ENCODE assay signal across 9 cellular contexts in genomic region chr10:104332243-104333036, GRCh38. TPM values are rescaled to one million over a fixed set of nuclear protein-coding genes. Genes with fewer than 3 reads are reported as not detected.
DNase-seq lines count a peak whose midpoint lies in the region; ATAC-seq and TF ChIP-seq lines count a peak whose summit lies in the region.
"Had no signal": no experiment of that assay in that cellular context is flagged by ENCODE, and none has a peak within 500 bp of the region (broad histone marks: within the 10 kb centered on the region; RNA-seq: fewer than 3 reads in every experiment).

No MANE protein-coding gene starts in this region.

- peak overlapping the region; percentile 73 for H3K27ac ChIP-seq in CD4-positive, alpha-beta T cell (ENCODE audit: low read depth, low read length)
- peak overlapping the region; percentile 95 for H3K27ac ChIP-seq in trophoblast cell (ENCODE audit: low read depth, low read length)

- ATAC-seq in CD4-positive, alpha-beta T cell (ENCODE audit: poor library complexity) = no peak
- no peak for ATAC-seq in activated CD8-positive, alpha-beta T cell treated with anti-CD3 and anti-CD28 coated beads, Interleukin-2, amount 10 ng/mL, durations not matched to agents 7 days and 5 days
- ATAC-seq in GM21447 (IDR thresholded peaks at IDR 0.05; ENCODE audit: unreplicated experiment) (no peak), HG02981 (IDR thresholded peaks at IDR 0.05; ENCODE audit: unreplicated experiment) (no peak)

- peak overlapping the region; percentile 88 for H3K27ac Mint-ChIP-seq in CD4-positive, alpha-beta T cell
- H3K27ac Mint-ChIP-seq in activated CD8-positive, alpha-beta T cell treated with anti-CD3 and anti-CD28 coated beads, Interleukin-2, amount 10 ng/mL, durations not matched to agents 7 days and 5 days = peak overlapping the region; percentile 86
- peak overlapping the region; percentile 85 for H3K27ac Mint-ChIP-seq in glutamatergic neuron (ENCODE audit: unreplicated experiment)

- no peaks in the 10 kb centered on the region for H3K9me3 ChIP-seq in CD4-positive, alpha-beta T cell (ENCODE audit: control insufficient read depth, low read length)
- no peaks in the 10 kb centered on the region for H3K9me3 ChIP-seq in trophoblast cell (ENCODE audit: insufficient read depth, low read depth, low read length)

- H3K79me1 ChIP-seq in trophoblast cell (ENCODE audit: low read length) = peaks cover 38% of the 10 kb centered on the region

- H2BK120ac ChIP-seq in trophoblast cell (ENCODE audit: insufficient read depth, low read length, poor library complexity) = no peak overlapping the region

- H2AFZ ChIP-seq in trophoblast cell (ENCODE audit: insufficient read depth, low read length, poor library complexity) = no peak overlapping the region

- H3K27me3 ChIP-seq in CD4-positive, alpha-beta T cell (ENCODE audit: control insufficient read depth, insufficient read depth, low read length) = no peaks in the 10 kb centered on the region
- H3K27me3 ChIP-seq in trophoblast cell (ENCODE audit: insufficient read depth, low read length) = no peaks in the 10 kb centered on the region

- POLR2A ChIA-PET in CD4-positive, alpha-beta T cell (lab: Charles Lee) = interaction anchor here (0.9 kb wide), 1 partner anchor 26 kb away, joined by 4 read pairs; no protein-coding TSS in a partner anchor
- POLR2A ChIA-PET in activated CD8-positive, alpha-beta T cell treated with anti-CD3 and anti-CD28 coated beads, Interleukin-2, amount 10 ng/mL, durations not matched to agents 7 days and 5 days (lab: Charles Lee) = no interaction called here

- H3K4me1 ChIP-seq in trophoblast cell (ENCODE audit: control insufficient read depth in 1 of 2, insufficient read depth in 2 of 2, low read length in 2 of 2) = peaks cover 65 to 66% of the 10 kb centered on the region in 2 experiments

- no peak for TF ChIP-seq CTCF in CD4-positive, alpha-beta T cell (IDR thresholded peaks at IDR 0.05)
- no peak for TF ChIP-seq CTCF in glutamatergic neuron (IDR thresholded peaks at IDR 0.05; ENCODE audit: partially characterized antibody, unreplicated experiment)

- H3K36me3 Mint-ChIP-seq in CD4-positive, alpha-beta T cell (ENCODE audit: low read depth) = peaks cover 48% of the 10 kb centered on the region
- peaks cover 39% of the 10 kb centered on the region for H3K36me3 Mint-ChIP-seq in activated CD8-positive, alpha-beta T cell treated with anti-CD3 and anti-CD28 coated beads, Interleukin-2, amount 10 ng/mL, durations not matched to agents 7 days and 5 days (ENCODE audit: low read depth)
- no peaks in the 10 kb centered on the region for H3K36me3 Mint-ChIP-seq in glutamatergic neuron (ENCODE audit: unreplicated experiment)

- no peak overlapping the region for H2BK5ac ChIP-seq in trophoblast cell (ENCODE audit: low read depth, low read length, poor library complexity)

- no peak overlapping the region for H3K18ac ChIP-seq in trophoblast cell (ENCODE audit: low read length)

- CTCF ChIA-PET in CD4-positive, alpha-beta T cell (lab: Charles Lee) = no interaction called here
- CTCF ChIA-PET in activated CD8-positive, alpha-beta T cell treated with anti-CD3 and anti-CD28 coated beads, Interleukin-2, amount 10 ng/mL, durations not matched to agents 7 days and 5 days (lab: Charles Lee) = interaction anchor here (1.1 to 6.5 kb wide), 5 partner anchors 19 to 58 kb away, joined by 3 to 53 read pairs (median 30); partner anchors contain the start of gene CFAP58

- no peaks in the 10 kb centered on the region for H3K27me3 Mint-ChIP-seq in CD4-positive, alpha-beta T cell
- no peaks in the 10 kb centered on the region for H3K27me3 Mint-ChIP-seq in activated CD8-positive, alpha-beta T cell treated with anti-CD3 and anti-CD28 coated beads, Interleukin-2, amount 10 ng/mL, durations not matched to agents 7 days and 5 days (ENCODE audit: low read depth)
- peaks cover 10% of the 10 kb centered on the region for H3K27me3 Mint-ChIP-seq in glutamatergic neuron (ENCODE audit: unreplicated experiment)

- peaks cover 0 to 2% of the 10 kb centered on the region in 2 experiments for H3K36me3 ChIP-seq in trophoblast cell (ENCODE audit: control insufficient read depth in 1 of 2, insufficient read depth in 2 of 2, low read length in 2 of 2)

- H3K4me1 Mint-ChIP-seq in CD4-positive, alpha-beta T cell (ENCODE audit: low read depth) = peaks cover 95% of the 10 kb centered on the region
- peaks cover 89% of the 10 kb centered on the region for H3K4me1 Mint-ChIP-seq in activated CD8-positive, alpha-beta T cell treated with anti-CD3 and anti-CD28 coated beads, Interleukin-2, amount 10 ng/mL, durations not matched to agents 7 days and 5 days (ENCODE audit: low read depth)
- peaks cover 71% of the 10 kb centered on the region for H3K4me1 Mint-ChIP-seq in glutamatergic neuron (ENCODE audit: low read depth, unreplicated experiment)

- H3K4me3 ChIP-seq in trophoblast cell (ENCODE audit: low read depth, low read length) = no peak overlapping the region

- peak overlapping the region; percentile 29 for H2BK12ac ChIP-seq in trophoblast cell (ENCODE audit: low read length)

- H3K4ac ChIP-seq in trophoblast cell (ENCODE audit: low read depth, low read length) = no peak overlapping the region

- H3K14ac ChIP-seq in trophoblast cell (ENCODE audit: low read length) = no peak overlapping the region

- H3K4me3 Mint-ChIP-seq in CD4-positive, alpha-beta T cell = peak overlapping the region; percentile 46
- peak overlapping the region; percentile 49 for H3K4me3 Mint-ChIP-seq in activated CD8-positive, alpha-beta T cell treated with anti-CD3 and anti-CD28 coated beads, Interleukin-2, amount 10 ng/mL, durations not matched to agents 7 days and 5 days
- peak overlapping the region; percentile 61 for H3K4me3 Mint-ChIP-seq in glutamatergic neuron (ENCODE audit: unreplicated experiment)

- no peak for DNase-seq in CD4-positive, alpha-beta T cell
- no peak for DNase-seq in activated CD8-positive, alpha-beta T cell treated with anti-CD3 and anti-CD28 coated beads, Interleukin-2, amount 10 ng/mL, durations not matched to agents 7 days and 5 days
- DNase-seq in glutamatergic neuron = no peak
- DNase-seq in trophoblast cell = peak in 1 of 2 donors; percentile 46
- no peak for DNase-seq in NCI-H1105 treated with DMSO at 0.1 percent for 48 hours (lab: John Stamatoyannopoulos, UW)
- DNase-seq in NCI-H1105 (lab: John Stamatoyannopoulos, UW) = no peak
- DNase-seq: NCI-H187 treated with DMSO at 0.1 percent for 48 hours had no signal

- H3K9ac ChIP-seq in trophoblast cell (ENCODE audit: low read length) = no peak overlapping the region

- no CpG with 5 or more reads among the region's 11 CpGs for WGBS in trophoblast cell (ENCODE audit: extremely low coverage, insufficient coverage, insufficient read length)

- no peak overlapping the region for H3K4me2 ChIP-seq in trophoblast cell (ENCODE audit: low read length)

- no peak overlapping the region for H4K91ac ChIP-seq in trophoblast cell (ENCODE audit: low read depth, low read length)

- no peak overlapping the region for H3K23ac ChIP-seq in trophoblast cell (ENCODE audit: low read length)

- intact Hi-C loops in CD4-positive, alpha-beta T cell (cut with DNase I, micrococcal nuclease) = no loop called here

- no peak overlapping the region for H4K8ac ChIP-seq in trophoblast cell (ENCODE audit: low read depth, low read length)

- peaks cover 34% of the 10 kb centered on the region for H3K79me2 ChIP-seq in trophoblast cell (ENCODE audit: control insufficient read depth, insufficient read depth, low read length, poor library complexity)

- H3K9me3 Mint-ChIP-seq in CD4-positive, alpha-beta T cell = no peaks in the 10 kb centered on the region
- no peaks in the 10 kb centered on the region for H3K9me3 Mint-ChIP-seq in activated CD8-positive, alpha-beta T cell treated with anti-CD3 and anti-CD28 coated beads, Interleukin-2, amount 10 ng/mL, durations not matched to agents 7 days and 5 days (ENCODE audit: insufficient read depth)
- peaks cover 20% of the 10 kb centered on the region for H3K9me3 Mint-ChIP-seq in glutamatergic neuron (ENCODE audit: unreplicated experiment)

- H2AK5ac ChIP-seq in trophoblast cell (ENCODE audit: low read length) = peak overlapping the region; percentile 45

- H4K12ac ChIP-seq in trophoblast cell (ENCODE audit: low read depth, low read length) = no peak overlapping the region

RNA-seq across cellular contexts. Expression of gene ITPRIP, which starts 5.8 kb away (rescaled TPM):
- 100 to 1,000 TPM; 127 to 133 TPM for total RNA-seq in CD4-positive, alpha-beta T cell
- total RNA-seq in activated CD8-positive, alpha-beta T cell treated with anti-CD3 and anti-CD28 coated beads, Interleukin-2, amount 10 ng/mL, durations not matched to agents 7 days and 5 days = 10 to 100 TPM; 26.6 to 27.1 TPM
- 19.8 TPM for total RNA-seq in glutamatergic neuron (ENCODE audit: unreplicated experiment)
- polyA plus RNA-seq in trophoblast cell (2013) = 15.6 and 16.0 TPM in 2 replicates

RNA-seq across cellular contexts. Expression of gene CFAP58, which starts 21.2 kb away (rescaled TPM):
- not detected for total RNA-seq in CD4-positive, alpha-beta T cell
- total RNA-seq in activated CD8-positive, alpha-beta T cell treated with anti-CD3 and anti-CD28 coated beads, Interleukin-2, amount 10 ng/mL, durations not matched to agents 7 days and 5 days = under 1 TPM; 0.24 to 0.47 TPM
- total RNA-seq in glutamatergic neuron (ENCODE audit: unreplicated experiment) = 2.2 TPM
- polyA plus RNA-seq in trophoblast cell (2013) = 0.68 and 0.77 TPM in 2 replicates
